8 cellular contexts compared by ENCODE assay signal in the genomic region with DNA sequence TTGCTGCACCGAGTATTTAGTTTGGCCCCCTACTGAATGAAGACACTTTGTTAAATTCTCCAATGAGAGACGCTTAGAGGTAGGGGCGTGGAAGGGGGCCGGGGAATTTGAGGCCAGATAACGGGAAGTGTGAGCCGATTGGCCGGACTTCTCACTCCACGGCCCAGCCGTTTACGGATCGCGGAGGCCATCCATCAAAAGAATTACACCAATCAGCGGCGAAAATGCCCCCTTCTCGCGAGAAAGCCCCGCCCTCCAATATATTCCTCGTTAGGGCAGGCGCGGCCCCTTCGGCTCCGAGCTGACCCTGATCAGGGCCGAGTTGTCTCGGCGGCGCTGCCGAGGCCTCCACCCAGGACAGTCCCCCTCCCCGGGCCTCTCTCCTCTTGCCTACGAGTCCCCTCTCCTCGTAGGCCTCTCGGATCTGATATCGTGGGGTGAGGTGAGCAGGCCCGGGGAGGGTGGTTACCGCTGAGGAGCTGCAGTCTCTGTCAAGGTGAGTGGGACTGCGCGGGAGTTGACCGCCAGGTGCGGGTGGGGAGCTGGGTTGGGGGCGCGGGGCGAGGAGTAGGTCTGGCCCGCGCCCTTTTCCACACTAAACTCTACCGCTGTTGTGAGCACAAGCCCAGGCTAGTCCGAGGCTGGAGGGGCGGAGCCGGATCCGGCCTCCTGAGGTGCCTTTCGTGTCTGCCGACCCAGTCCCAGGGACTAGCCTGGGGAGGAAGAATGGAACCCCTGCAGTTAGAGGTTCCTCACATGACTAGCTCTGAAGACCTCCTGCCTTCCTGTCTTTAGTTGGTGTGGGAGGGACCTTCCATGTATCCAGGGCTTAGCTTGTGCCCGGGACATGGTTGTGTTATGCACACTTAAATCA. TPM values are rescaled to one million over a fixed set of nuclear protein-coding genes. Genes with fewer than 3 reads are reported as not detected.
DNase-seq lines count a peak whose midpoint lies in the region; ATAC-seq and TF ChIP-seq lines count a peak whose summit lies in the region.

Gene CCNG1 (plus strand): TSS at position 287 of the 874 bp plus-strand sequence. CDS start 1,662 bp downstream, outside the sequence.

- intact Hi-C loops in heart right ventricle (cut with DNase I) (loop anchor here in 3 of 10 donors (1.0 to 10.0 kb wide), 4 partner anchors 21 to 67 kb away; partner anchors contain the start of genes MAT2B (in 3 of the 3), HMMR (in 1 of the 3) and NUDCD2 (in 1 of the 3)), posterior cingulate gyrus (cut with DNase I) (loop anchor here (2.0 kb wide), 1 partner anchor 19 kb away; no protein-coding TSS in a partner anchor)

- H3K9me3 ChIP-seq in heart right ventricle (no peaks in the 10 kb centered on the region), upper lobe of left lung (no peaks in the 10 kb centered on the region)

- in situ Hi-C loops in GM13976 (cut with MboI; ENCODE audit: low sequenced_read_pairs, unreplicated experiment), result no loop called here

- peaks cover 40% of the 10 kb centered on the region for H3K4me1 Mint-ChIP-seq in T-helper 1 cell treated with Interleukin-12 subunit alpha and Interleukin-12 subunit beta and Interleukin-4 antibody, amounts not matched to agents 30 μg/mL and 1 μg/mL, for 36 hours (ENCODE audit: low read depth)

- peak within 1 kb of the TSS; percentile 59 to 97 (median 92) for H3K27ac ChIP-seq in heart right ventricle
- peak within 1 kb of the TSS; percentile 88 to 94 (median 92) for H3K27ac ChIP-seq in upper lobe of left lung

- 0 to 1% methylated on average over 51 of the region's 51 CpGs for WGBS in heart right ventricle, 2 donors
- WGBS in upper lobe of left lung, 2 donors, result 0 to 9% methylated on average over 29 to 47 of the region's 51 CpGs

- ATAC-seq in HG02852 (IDR thresholded peaks at IDR 0.05; ENCODE audit: unreplicated experiment) (peak; percentile 95), heart right ventricle (peak; percentile 96 to 99 (median 98)), upper lobe of left lung (ENCODE audit: low FRiP score in 2 of 2) (peak; percentile 98)

- H3K4me3 ChIP-seq in heart right ventricle (peak within 1 kb of the TSS; percentile 78 to 99 (median 94)), upper lobe of left lung (peak within 1 kb of the TSS; percentile 71 to 95 (median 82))

- no peaks in the 10 kb centered on the region for H3K27me3 ChIP-seq in heart right ventricle
- H3K27me3 ChIP-seq in upper lobe of left lung, result no peaks in the 10 kb centered on the region

- TF ChIP-seq POLR2A in upper lobe of left lung (IDR thresholded peaks at IDR 0.05), result peak in 3 of 4 donors; percentile 67 to 89 (median 81)

- H3K4me3 Mint-ChIP-seq in T-helper 1 cell treated with Interleukin-12 subunit alpha and Interleukin-12 subunit beta and Interleukin-4 antibody, amounts not matched to agents 30 μg/mL and 1 μg/mL, for 36 hours, result peak within 1 kb of the TSS; percentile 89

- peaks cover 15% of the 10 kb centered on the region for H3K27me3 Mint-ChIP-seq in T-helper 1 cell treated with Interleukin-12 subunit alpha and Interleukin-12 subunit beta and Interleukin-4 antibody, amounts not matched to agents 30 μg/mL and 1 μg/mL, for 36 hours (ENCODE audit: low read depth)

- TF ChIP-seq CTCF in GM13976 (IDR thresholded peaks at IDR 0.05; ENCODE audit: borderline replicate concordance, control extremely low read depth, extremely low read depth, insufficient read depth, missing control alignments), result no peak
- peak in 1 of 9 donors; percentile 1 for TF ChIP-seq CTCF in heart right ventricle (IDR thresholded peaks at IDR 0.05)
- peak in 1 of 6 experiments; percentile 25 for TF ChIP-seq CTCF in upper lobe of left lung (IDR thresholded peaks at IDR 0.05)

- H3K9me3 Mint-ChIP-seq in T-helper 1 cell treated with Interleukin-12 subunit alpha and Interleukin-12 subunit beta and Interleukin-4 antibody, amounts not matched to agents 30 μg/mL and 1 μg/mL, for 36 hours, result no peaks in the 10 kb centered on the region

- peak within 1 kb of the TSS; percentile 88 for H3K27ac Mint-ChIP-seq in T-helper 1 cell treated with Interleukin-12 subunit alpha and Interleukin-12 subunit beta and Interleukin-4 antibody, amounts not matched to agents 30 μg/mL and 1 μg/mL, for 36 hours

- no peak for TF ChIP-seq EP300 in upper lobe of left lung (IDR thresholded peaks at IDR 0.05)

- peaks cover 0 to 31% (median 15%) of the 10 kb centered on the region in 9 donors for H3K36me3 ChIP-seq in heart right ventricle
- peaks cover 7 to 16% (median 10%) of the 10 kb centered on the region in 4 donors for H3K36me3 ChIP-seq in upper lobe of left lung

- H3K4me1 ChIP-seq in heart right ventricle (peaks cover 15 to 44% (median 32%) of the 10 kb centered on the region in 9 donors), upper lobe of left lung (peaks cover 20 to 27% (median 24%) of the 10 kb centered on the region in 4 donors)

- H3K36me3 Mint-ChIP-seq in T-helper 1 cell treated with Interleukin-12 subunit alpha and Interleukin-12 subunit beta and Interleukin-4 antibody, amounts not matched to agents 30 μg/mL and 1 μg/mL, for 36 hours (ENCODE audit: low read depth), result peaks cover 29% of the 10 kb centered on the region

- peak; percentile 94 for DNase-seq in GM13976 (ENCODE audit: low spot score)
- DNase-seq in NCI-H146 (lab: John Stamatoyannopoulos, UW), result peak; percentile 95
- peak; percentile 95 for DNase-seq in amniotic stem cell (lab: John Stamatoyannopoulos, UW)
- peak; percentile 90 to 96 for DNase-seq in heart right ventricle
- DNase-seq in posterior cingulate gyrus, result peak; percentile 91 to 99 (median 94)
- peak; percentile 93 to 97 for DNase-seq in upper lobe of left lung

RNA-seq across cellular contexts. Expression of gene CCNG1, which starts in this region (rescaled TPM):
- total RNA-seq in heart right ventricle (100 to 1,000 TPM in 2 of 10 donors, 10 to 100 TPM in 8; 47.1 to 137 (median 70.4) TPM), upper lobe of left lung (100 to 1,000 TPM in 1 of 6 donors, 10 to 100 TPM in 5; 52.5 to 118 (median 73.8) TPM)
- 10 to 100 TPM; 37.0 to 57.8 TPM for polyA plus RNA-seq in heart right ventricle

Comparison
In these comparisons a context has a peak if more than half of its experiments do, and no peak if none do; other contexts are left out.
1. Peak in every context shown above with its lines: DNase-seq, ATAC-seq, H3K4me3 ChIP-seq and H3K27ac ChIP-seq.